Comparison of ENCODE assay signal across 1 cellular context in the genomic region with DNA sequence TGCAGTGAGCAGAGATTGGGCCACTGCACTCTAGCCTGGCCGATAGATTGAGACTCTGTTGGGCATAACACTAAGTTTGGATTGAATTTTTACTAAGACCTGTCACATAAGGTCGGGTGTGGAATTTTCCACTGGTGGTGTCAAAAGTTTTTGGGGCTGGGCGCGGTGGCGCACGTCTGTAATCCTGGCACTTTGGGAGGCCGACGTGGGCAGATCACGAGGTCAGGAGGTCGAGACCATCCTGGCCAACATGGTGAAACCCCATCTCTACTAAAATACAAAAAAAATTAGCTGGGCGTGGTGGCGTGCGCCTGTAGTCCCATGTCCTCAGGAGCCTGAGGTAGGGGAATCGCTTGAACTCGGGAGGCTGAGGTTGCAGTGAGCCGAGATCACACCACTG.
TF ChIP-seq lines count a peak whose summit lies in the region.

No MANE protein-coding gene starts in this region.

TF ChIP-seq in GM12878, 131 proteins besides CTCF, POLR2A, EP300 and RAD21:
- TF ChIP-seq, protein P1, sequence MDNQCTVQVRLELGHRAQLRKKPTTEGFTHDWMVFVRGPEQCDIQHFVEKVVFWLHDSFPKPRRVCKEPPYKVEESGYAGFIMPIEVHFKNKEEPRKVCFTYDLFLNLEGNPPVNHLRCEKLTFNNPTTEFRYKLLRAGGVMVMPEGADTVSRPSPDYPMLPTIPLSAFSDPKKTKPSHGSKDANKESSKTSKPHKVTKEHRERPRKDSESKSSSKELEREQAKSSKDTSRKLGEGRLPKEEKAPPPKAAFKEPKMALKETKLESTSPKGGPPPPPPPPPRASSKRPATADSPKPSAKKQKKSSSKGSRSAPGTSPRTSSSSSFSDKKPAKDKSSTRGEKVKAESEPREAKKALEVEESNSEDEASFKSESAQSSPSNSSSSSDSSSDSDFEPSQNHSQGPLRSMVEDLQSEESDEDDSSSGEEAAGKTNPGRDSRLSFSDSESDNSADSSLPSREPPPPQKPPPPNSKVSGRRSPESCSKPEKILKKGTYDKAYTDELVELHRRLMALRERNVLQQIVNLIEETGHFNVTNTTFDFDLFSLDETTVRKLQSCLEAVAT (IDR thresholded peaks at IDR 0.05), result peak; percentile 54; the same call in 1 of the 2 replicates
